Comparison of ENCODE assay signal across 14 cellular contexts in the genomic region with DNA sequence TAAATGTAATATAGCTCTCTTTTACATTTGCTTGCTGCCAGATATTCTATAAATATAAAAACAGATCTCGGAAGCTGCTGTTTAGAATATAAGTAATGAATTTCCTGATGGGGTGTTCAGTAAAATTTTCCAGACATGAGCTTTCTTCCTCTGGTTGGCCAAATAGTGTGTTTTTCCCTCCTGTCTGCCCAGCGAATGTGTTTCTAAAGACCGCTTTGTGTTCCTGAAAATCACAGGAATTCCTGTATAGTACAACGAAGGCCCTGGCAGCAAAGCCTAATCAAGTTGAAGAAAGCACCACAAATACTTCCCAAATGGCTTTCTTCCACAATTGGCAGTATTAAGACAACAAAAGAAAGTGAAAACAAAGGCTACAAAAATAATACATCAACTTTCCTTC.
DNase-seq lines count a peak whose midpoint lies in the region; ATAC-seq and TF ChIP-seq lines count a peak whose summit lies in the region.
"Had no signal": no experiment of that assay in that cellular context is flagged by ENCODE, and none has a peak within 500 bp of the region (broad histone marks: within the 10 kb centered on the region; RNA-seq: fewer than 3 reads in every experiment).

No MANE protein-coding gene starts in this region.

- H3K4me1 ChIP-seq in left ventricle myocardium inferior (peaks cover 85% of the 10 kb centered on the region), ascending aorta (peaks cover 6 to 15% of the 10 kb centered on the region in 2 donors), lower lobe of right lung (peaks cover 55% of the 10 kb centered on the region), SJCRH30 (peaks cover 24% of the 10 kb centered on the region)

- H3K27me3 ChIP-seq in left ventricle myocardium inferior (ENCODE audit: low read depth) (no peaks in the 10 kb centered on the region), ascending aorta (no peaks in the 10 kb centered on the region), lower lobe of right lung (ENCODE audit: low read depth) (no peaks in the 10 kb centered on the region), SJCRH30 (no peaks in the 10 kb centered on the region)
- H3K27me3 ChIP-seq: ovary had no signal

- H3K4me3 ChIP-seq in left ventricle myocardium inferior (peak overlapping the region; percentile 3), ascending aorta (peak overlapping the region in 1 of 2 donors; percentile 45), lower lobe of right lung (no peak overlapping the region), SJCRH30 (no peak overlapping the region)
- H3K4me3 ChIP-seq: ovary had no signal

- ATAC-seq in Right ventricle myocardium inferior (no peak), lower lobe of right lung (no peak), GM18861 (IDR thresholded peaks at IDR 0.05; ENCODE audit: unreplicated experiment) (no peak), HG03521 (IDR thresholded peaks at IDR 0.05; ENCODE audit: unreplicated experiment) (no peak), GM18498 (IDR thresholded peaks at IDR 0.05; ENCODE audit: unreplicated experiment) (no peak)

- TF ChIP-seq CTCF in left ventricle myocardium inferior (IDR thresholded peaks at IDR 0.05; ENCODE audit: borderline replicate concordance), result no peak
- no peak for TF ChIP-seq CTCF in ascending aorta (IDR thresholded peaks at IDR 0.05)
- no peak for TF ChIP-seq CTCF in lower lobe of right lung (IDR thresholded peaks at IDR 0.05)

- no peaks in the 10 kb centered on the region for H3K36me3 ChIP-seq in left ventricle myocardium inferior
- no peaks in the 10 kb centered on the region for H3K36me3 ChIP-seq in ascending aorta
- H3K36me3 ChIP-seq in lower lobe of right lung, result no peaks in the 10 kb centered on the region
- H3K36me3 ChIP-seq in SJCRH30, result no peaks in the 10 kb centered on the region
- H3K36me3 ChIP-seq: ovary had no signal

- DNase-seq in left ventricle myocardium inferior, result no peak
- DNase-seq in Right ventricle myocardium inferior (ENCODE audit: missing footprints), result no peak
- DNase-seq in ascending aorta (ENCODE audit: low spot score in 2 of 2), result no peak
- DNase-seq in lower lobe of right lung, result no peak
- DNase-seq in SJCRH30, result no peak
- DNase-seq: activated effector memory CD4-positive, alpha-beta T cell treated with Interleukin-2 at 50 U/mL for 16 hours; C1 segment of cervical spinal cord; glutamatergic neuron; NCI-H1436; NCI-H526; ovary had no signal

- H3K9me3 ChIP-seq in left ventricle myocardium inferior (replicated peaks) (no peaks in the 10 kb centered on the region), ascending aorta (no peaks in the 10 kb centered on the region), lower lobe of right lung (no peaks in the 10 kb centered on the region), SJCRH30 (replicated peaks) (no peaks in the 10 kb centered on the region)
- H3K9me3 ChIP-seq: ovary had no signal

- intact Hi-C loops in left ventricle myocardium inferior (cut with micrococcal nuclease) (no loop called here), Right ventricle myocardium inferior (cut with DNase I) (loop anchor here (5.0 kb wide), 3 partner anchors 230 to 495 kb away; partner anchors contain the start of gene INPP4B), ascending aorta (cut with DNase I) (loop anchor here (2.0 to 5.0 kb wide), 4 partner anchors 55 to 370 kb away; no protein-coding TSS in a partner anchor), lower lobe of right lung (cut with DNase I) (no loop called here)

- H3K27ac ChIP-seq in left ventricle myocardium inferior (replicated peaks) (peak overlapping the region; percentile 53), ascending aorta (peak overlapping the region; percentile 69 to 70), lower lobe of right lung (peak overlapping the region; percentile 13), SJCRH30 (no peak overlapping the region)
- H3K27ac ChIP-seq: ovary had no signal

Comparison
In these comparisons a context has a peak if more than half of its experiments do, and no peak if none do; other contexts are left out.
1. intact Hi-C loops: an anchor here in Right ventricle myocardium inferior (5.0 kb wide) and ascending aorta (2.0 to 5.0 kb wide); none called in left ventricle myocardium inferior and lower lobe of right lung.